1 cellular context compared by ENCODE assay signal in the genomic region with DNA sequence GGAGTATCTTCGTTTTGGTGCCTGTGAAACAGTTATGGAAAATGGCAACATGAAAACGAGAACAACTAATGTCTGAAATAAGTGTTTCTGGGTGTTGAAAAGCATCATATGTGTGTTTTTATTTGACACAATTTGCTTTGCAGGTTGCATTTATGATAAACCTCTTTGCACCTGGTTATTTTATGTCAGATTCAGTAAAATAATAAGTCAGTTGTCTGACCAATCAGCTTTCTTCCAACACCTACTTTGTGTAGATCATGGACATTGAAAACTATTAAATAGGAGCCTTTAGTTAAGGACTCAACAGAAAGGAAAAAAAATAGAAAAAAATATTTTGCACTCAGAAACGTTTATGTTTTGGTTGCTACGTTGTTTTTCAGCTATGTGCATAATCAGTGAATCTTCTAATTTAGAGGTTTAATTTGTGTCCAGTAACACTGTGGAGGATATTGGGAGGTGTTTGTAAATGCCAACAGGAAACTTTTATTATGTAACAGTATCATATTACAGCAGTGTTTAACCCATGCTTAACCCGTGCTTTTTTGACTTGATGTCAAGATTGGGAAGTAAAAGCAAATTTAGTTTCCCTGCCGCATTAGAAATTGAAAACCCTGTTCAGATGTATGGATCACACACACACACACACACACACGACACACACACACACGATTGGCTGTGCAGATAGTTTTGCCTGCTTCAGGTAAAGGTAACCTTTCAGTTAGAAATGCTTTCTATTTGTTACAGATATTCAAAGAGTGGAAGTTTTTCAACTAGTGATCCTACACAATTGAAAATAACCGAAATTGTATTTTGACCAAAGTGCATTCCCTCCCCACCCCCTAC.
TF ChIP-seq lines count a peak whose summit lies in the region.

No MANE protein-coding gene starts in this region.

TF ChIP-seq in HepG2, 621 proteins besides CTCF, POLR2A, EP300 and RAD21 (continued from another document):
- TF ChIP-seq, protein P1, sequence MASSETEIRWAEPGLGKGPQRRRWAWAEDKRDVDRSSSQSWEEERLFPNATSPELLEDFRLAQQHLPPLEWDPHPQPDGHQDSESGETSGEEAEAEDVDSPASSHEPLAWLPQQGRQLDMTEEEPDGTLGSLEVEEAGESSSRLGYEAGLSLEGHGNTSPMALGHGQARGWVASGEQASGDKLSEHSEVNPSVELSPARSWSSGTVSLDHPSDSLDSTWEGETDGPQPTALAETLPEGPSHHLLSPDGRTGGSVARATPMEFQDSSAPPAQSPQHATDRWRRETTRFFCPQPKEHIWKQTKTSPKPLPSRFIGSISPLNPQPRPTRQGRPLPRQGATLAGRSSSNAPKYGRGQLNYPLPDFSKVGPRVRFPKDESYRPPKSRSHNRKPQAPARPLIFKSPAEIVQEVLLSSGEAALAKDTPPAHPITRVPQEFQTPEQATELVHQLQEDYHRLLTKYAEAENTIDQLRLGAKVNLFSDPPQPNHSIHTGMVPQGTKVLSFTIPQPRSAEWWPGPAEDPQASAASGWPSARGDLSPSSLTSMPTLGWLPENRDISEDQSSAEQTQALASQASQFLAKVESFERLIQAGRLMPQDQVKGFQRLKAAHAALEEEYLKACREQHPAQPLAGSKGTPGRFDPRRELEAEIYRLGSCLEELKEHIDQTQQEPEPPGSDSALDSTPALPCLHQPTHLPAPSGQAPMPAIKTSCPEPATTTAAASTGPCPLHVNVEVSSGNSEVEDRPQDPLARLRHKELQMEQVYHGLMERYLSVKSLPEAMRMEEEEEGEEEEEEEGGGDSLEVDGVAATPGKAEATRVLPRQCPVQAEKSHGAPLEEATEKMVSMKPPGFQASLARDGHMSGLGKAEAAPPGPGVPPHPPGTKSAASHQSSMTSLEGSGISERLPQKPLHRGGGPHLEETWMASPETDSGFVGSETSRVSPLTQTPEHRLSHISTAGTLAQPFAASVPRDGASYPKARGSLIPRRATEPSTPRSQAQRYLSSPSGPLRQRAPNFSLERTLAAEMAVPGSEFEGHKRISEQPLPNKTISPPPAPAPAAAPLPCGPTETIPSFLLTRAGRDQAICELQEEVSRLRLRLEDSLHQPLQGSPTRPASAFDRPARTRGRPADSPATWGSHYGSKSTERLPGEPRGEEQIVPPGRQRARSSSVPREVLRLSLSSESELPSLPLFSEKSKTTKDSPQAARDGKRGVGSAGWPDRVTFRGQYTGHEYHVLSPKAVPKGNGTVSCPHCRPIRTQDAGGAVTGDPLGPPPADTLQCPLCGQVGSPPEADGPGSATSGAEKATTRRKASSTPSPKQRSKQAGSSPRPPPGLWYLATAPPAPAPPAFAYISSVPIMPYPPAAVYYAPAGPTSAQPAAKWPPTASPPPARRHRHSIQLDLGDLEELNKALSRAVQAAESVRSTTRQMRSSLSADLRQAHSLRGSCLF (CRISPR knock-in tag; IDR thresholded peaks at IDR 0.05; ENCODE audit: borderline replicate concordance) = no peak
- no peak for TF ChIP-seq NRL (CRISPR knock-in tag; IDR thresholded peaks at IDR 0.05; ENCODE audit: borderline replicate concordance)
